8 cellular contexts compared by ENCODE assay signal in the genomic region with DNA sequence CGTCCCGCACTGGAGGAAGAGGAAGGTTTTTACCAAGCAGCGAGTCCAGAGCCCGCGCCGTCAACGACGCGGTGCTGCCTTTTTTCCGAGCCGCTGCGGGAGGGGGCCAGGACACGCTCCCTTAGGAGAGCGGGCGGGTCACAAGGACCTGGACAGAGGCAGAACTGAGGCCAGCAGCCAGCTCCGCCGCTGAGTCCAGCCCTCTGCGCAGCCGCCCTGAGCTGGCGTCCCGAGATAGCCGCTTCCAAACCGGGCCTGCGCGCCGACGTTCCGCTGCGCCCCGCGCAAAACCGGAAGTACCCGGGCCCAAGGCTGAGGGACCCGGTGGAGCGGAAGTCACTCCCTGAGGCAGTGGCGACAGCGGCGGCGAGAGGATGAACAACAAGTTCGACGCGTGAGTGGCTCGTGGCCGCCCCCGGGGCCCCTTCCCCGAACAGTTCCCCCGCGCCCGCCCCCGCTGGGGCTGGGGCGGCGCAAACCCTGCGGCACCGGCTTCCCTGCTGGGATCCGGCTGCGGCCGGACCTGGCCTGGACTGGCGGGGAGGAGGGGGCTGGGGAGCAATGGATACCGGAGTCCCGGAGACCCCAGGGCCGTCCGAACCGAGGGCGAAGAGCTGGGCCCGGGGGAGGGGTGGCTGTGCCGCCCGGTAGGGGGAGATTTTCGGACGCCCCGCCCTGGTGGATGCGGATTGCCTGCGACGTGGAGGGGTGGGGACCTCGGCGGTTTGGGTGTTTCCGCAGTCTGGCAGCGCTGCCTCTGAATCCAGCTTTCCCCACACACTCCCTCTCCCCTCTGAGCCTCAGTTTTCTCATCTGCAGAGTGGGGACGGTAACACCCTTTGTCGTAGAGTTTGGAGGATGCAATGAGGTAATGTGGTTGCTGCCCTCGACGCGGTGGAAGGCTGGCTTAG. TPM values are rescaled to one million over a fixed set of nuclear protein-coding genes. Genes with fewer than 3 reads are reported as not detected.
DNase-seq lines count a peak whose midpoint lies in the region; ATAC-seq lines count a peak whose summit lies in the region.

A gene with protein sequence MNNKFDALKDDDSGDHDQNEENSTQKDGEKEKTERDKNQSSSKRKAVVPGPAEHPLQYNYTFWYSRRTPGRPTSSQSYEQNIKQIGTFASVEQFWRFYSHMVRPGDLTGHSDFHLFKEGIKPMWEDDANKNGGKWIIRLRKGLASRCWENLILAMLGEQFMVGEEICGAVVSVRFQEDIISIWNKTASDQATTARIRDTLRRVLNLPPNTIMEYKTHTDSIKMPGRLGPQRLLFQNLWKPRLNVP (plus strand): TSS at position 339 of the 911 bp plus-strand sequence. CDS start 36 bp downstream, at position 375.
A gene (minus strand): TSS at position 207 of the 911 bp plus-strand sequence. CDS start 675 bp downstream, outside the sequence.

- no peaks in the 10 kb centered on the region for H3K9me3 Mint-ChIP-seq in activated CD4-positive, alpha-beta T cell treated with anti-CD3 and anti-CD28 coated beads, Interleukin-2, amount 10 ng/mL, durations not matched to agents 24 days and 14 days

- peak within 1 kb of the TSS; percentile 96 for H3K4me3 Mint-ChIP-seq in activated CD4-positive, alpha-beta T cell treated with anti-CD3 and anti-CD28 coated beads, Interleukin-2, amount 10 ng/mL, durations not matched to agents 24 days and 14 days

- ATAC-seq in GM19324 (IDR thresholded peaks at IDR 0.05; ENCODE audit: low FRiP score, unreplicated experiment) (peak; percentile 97), HG03460 (IDR thresholded peaks at IDR 0.05; ENCODE audit: unreplicated experiment) (peak; percentile 95), left lobe of liver (peak; percentile 92)

- peak; percentile 49 to 97 (median 94) for DNase-seq in C1 segment of cervical spinal cord (lab: John Stamatoyannopoulos, UW)
- peak; percentile 49 for DNase-seq in NCI-H524 treated with DMSO at 0.1 percent for 48 hours (lab: John Stamatoyannopoulos, UW)
- DNase-seq in activated CD4-positive, alpha-beta T cell treated with anti-CD3 and anti-CD28 coated beads, Interleukin-2, amount 10 ng/mL, durations not matched to agents 24 days and 14 days, result peak; percentile 97
- DNase-seq in cortex of kidney (lab: John Stamatoyannopoulos, UW), result peak; percentile 64
- DNase-seq in left lobe of liver (ENCODE audit: low spot score), result peak; percentile 98
- DNase-seq in stimulated activated CD4-positive, alpha-beta T cell treated with anti-CD3 and anti-CD28 coated beads, Interleukin-2, amount 100 ng/mL, for 4 hours (ENCODE audit: low read depth), result peak; percentile 89

- H3K27ac Mint-ChIP-seq in activated CD4-positive, alpha-beta T cell treated with anti-CD3 and anti-CD28 coated beads, Interleukin-2, amount 10 ng/mL, durations not matched to agents 24 days and 14 days, result peak within 1 kb of the TSS; percentile 100

- peaks cover 65% of the 10 kb centered on the region for H3K36me3 Mint-ChIP-seq in activated CD4-positive, alpha-beta T cell treated with anti-CD3 and anti-CD28 coated beads, Interleukin-2, amount 10 ng/mL, durations not matched to agents 24 days and 14 days (ENCODE audit: low read depth)

- intact Hi-C loops in activated CD4-positive, alpha-beta T cell treated with anti-CD3 and anti-CD28 coated beads, Interleukin-2, amount 10 ng/mL, durations not matched to agents 24 days and 14 days (cut with micrococcal nuclease), result loop anchor here (2.0 kb wide), 3 partner anchors 146 to 844 kb away; a partner anchor contains a TSS

- no peaks in the 10 kb centered on the region for H3K27me3 Mint-ChIP-seq in activated CD4-positive, alpha-beta T cell treated with anti-CD3 and anti-CD28 coated beads, Interleukin-2, amount 10 ng/mL, durations not matched to agents 24 days and 14 days

- H3K4me1 Mint-ChIP-seq in activated CD4-positive, alpha-beta T cell treated with anti-CD3 and anti-CD28 coated beads, Interleukin-2, amount 10 ng/mL, durations not matched to agents 24 days and 14 days, result peaks cover 61% of the 10 kb centered on the region

RNA-seq across cellular contexts. Expression of the first gene that starts in this region (rescaled TPM):
- 89.9 and 93.2 TPM in 2 replicates for total RNA-seq in activated CD4-positive, alpha-beta T cell treated with anti-CD3 and anti-CD28 coated beads, Interleukin-2, amount 10 ng/mL, durations not matched to agents 24 days and 14 days
- 37.4 TPM for total RNA-seq in left lobe of liver

RNA-seq across cellular contexts. Expression of the second gene that starts in this region (rescaled TPM):
- total RNA-seq in activated CD4-positive, alpha-beta T cell treated with anti-CD3 and anti-CD28 coated beads, Interleukin-2, amount 10 ng/mL, durations not matched to agents 24 days and 14 days, result 8.5 and 9.4 TPM in 2 replicates
- total RNA-seq in left lobe of liver, result 1.3 TPM

Comparison
In these comparisons a context has a peak if more than half of its experiments do, and no peak if none do; other contexts are left out.
1. Peak in every context shown above with its lines: DNase-seq and ATAC-seq.